Comparison of ENCODE assay signal across 9 cellular contexts in the genomic region with DNA sequence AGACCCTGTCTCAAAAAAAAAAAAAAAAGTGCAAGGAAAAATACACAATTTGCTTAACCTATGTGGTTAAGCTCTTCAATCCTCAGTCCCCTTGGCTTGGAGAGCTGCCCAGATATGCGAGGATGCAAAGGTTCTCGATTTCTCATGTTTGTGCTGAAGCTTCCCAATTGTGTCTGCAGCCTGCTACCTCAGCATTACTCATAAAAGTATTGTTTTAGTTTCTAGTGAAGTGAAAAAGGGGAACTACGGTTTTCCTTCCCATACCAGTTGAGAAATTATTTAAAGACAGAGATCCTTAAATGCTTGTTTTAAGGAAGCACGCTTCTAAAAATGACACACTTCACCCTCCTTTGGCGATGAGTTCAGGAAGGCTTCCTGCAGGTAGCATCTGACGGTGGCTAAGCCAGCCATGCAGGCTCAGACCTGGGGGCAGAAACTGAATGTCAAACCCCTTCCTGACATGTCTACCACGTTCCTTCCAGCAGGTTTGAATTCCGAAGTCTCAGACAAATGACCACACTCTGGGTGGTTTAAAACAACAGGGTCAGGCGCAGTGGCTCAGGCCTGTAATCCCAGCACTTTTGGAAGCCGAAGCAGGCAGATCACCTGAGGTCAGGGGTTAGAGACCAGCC. TPM values are rescaled to one million over a fixed set of nuclear protein-coding genes. Genes with fewer than 3 reads are reported as not detected.
DNase-seq lines count a peak whose midpoint lies in the region; ATAC-seq and TF ChIP-seq lines count a peak whose summit lies in the region.
"Had no signal": no experiment of that assay in that cellular context is flagged by ENCODE, and none has a peak within 500 bp of the region (broad histone marks: within the 10 kb centered on the region; RNA-seq: fewer than 3 reads in every experiment).

No MANE protein-coding gene starts in this region.

- H2BK20ac ChIP-seq in IMR-90 (ENCODE audit: low read depth, low read length): no peak overlapping the region

- H3K27me3 ChIP-seq in IMR-90 (ENCODE audit: control insufficient read depth, insufficient read depth, low read length) (peaks cover 9% of the 10 kb centered on the region), mammary epithelial cell (ENCODE audit: insufficient read depth, low read length) (no peaks in the 10 kb centered on the region), endodermal cell (ENCODE audit: control insufficient read depth, insufficient read depth, low read length, poor library complexity, severe bottlenecking) (no peaks in the 10 kb centered on the region), ascending aorta (no peaks in the 10 kb centered on the region)

- dilution Hi-C loops in IMR-90 (cut with HindIII; ENCODE audit: low sequenced_read_pairs, unreplicated experiment): no loop called here
- dilution Hi-C loops in mammary epithelial cell (cut with HindIII; ENCODE audit: low sequenced_read_pairs): no loop called here

- H2AFZ ChIP-seq in IMR-90 (replicated peaks; ENCODE audit: low read length, poor library complexity) (no peak overlapping the region), mammary epithelial cell (ENCODE audit: low read depth, low read length) (no peak overlapping the region)

- H3K23ac ChIP-seq in IMR-90 (ENCODE audit: low read depth, low read length): no peak overlapping the region

- H4K5ac ChIP-seq in IMR-90 (ENCODE audit: low read depth, low read length): no peak overlapping the region

- no peaks in the 10 kb centered on the region for H3K9me1 ChIP-seq in IMR-90 (ENCODE audit: insufficient read depth, low read length)

- no peak overlapping the region for H3K56ac ChIP-seq in IMR-90 (ENCODE audit: extremely low read depth, insufficient read depth, low read length)

- in situ Hi-C loops in IMR-90 (cut with MboI; ENCODE audit: low sequenced_read_pairs): no loop called here
- in situ Hi-C loops in mammary epithelial cell (cut with MboI; ENCODE audit: low sequenced_read_pairs in 2 of 2): loop anchor here in 1 of 2 donors (25.0 kb wide), 1 partner anchor 527 kb away; no protein-coding TSS in a partner anchor

- H3K27ac ChIP-seq in IMR-90 (ENCODE audit: insufficient read depth, low read length): no peak overlapping the region
- H3K27ac ChIP-seq in mammary epithelial cell (ENCODE audit: insufficient read depth, low read depth, low read length): no peak overlapping the region
- no peak overlapping the region for H3K27ac ChIP-seq in endodermal cell (ENCODE audit: low read depth, low read length)
- no peak overlapping the region for H3K27ac ChIP-seq in ascending aorta
- H3K27ac ChIP-seq: A549 had no signal

- no peak overlapping the region for H3K18ac ChIP-seq in IMR-90 (ENCODE audit: low read depth, low read length)

- no peak overlapping the region for H3K4me3 Mint-ChIP-seq in T-helper 1 cell treated with Interleukin-12 subunit alpha and Interleukin-12 subunit beta and Interleukin-4 antibody, amounts not matched to agents 30 μg/mL and 1 μg/mL, for 36 hours
- H3K4me3 Mint-ChIP-seq in stimulated activated memory B cell treated with anti-CD40 and anti-IgM and Interleukin-4, amounts not matched to agents 10 μg/mL and 1 μg/mL and 100 μg/mL, for 72 hours: peak overlapping the region; percentile 30
- H3K4me3 Mint-ChIP-seq in endodermal cell: no peak overlapping the region

- H2BK15ac ChIP-seq in IMR-90 (ENCODE audit: low read depth, low read length): no peak overlapping the region

- CTCF ChIA-PET in IMR-90 (lab: Yijun Ruan, JAX): no interaction called here
- CTCF ChIA-PET in mammary epithelial cell (lab: Charles Lee; ENCODE audit: low non-redundant PET): no interaction called here

- H3K9me3 ChIP-seq in IMR-90 (ENCODE audit: control insufficient read depth, insufficient read depth, low read length) (no peaks in the 10 kb centered on the region), mammary epithelial cell (replicated peaks; ENCODE audit: insufficient read depth, low read length) (no peaks in the 10 kb centered on the region), endodermal cell (ENCODE audit: control insufficient read depth, low read length) (no peaks in the 10 kb centered on the region), ascending aorta (peaks cover 0 to 5% of the 10 kb centered on the region in 2 donors)
- H3K9me3 ChIP-seq: A549 had no signal

- peaks cover 46% of the 10 kb centered on the region for H3K4me1 Mint-ChIP-seq in T-helper 1 cell treated with Interleukin-12 subunit alpha and Interleukin-12 subunit beta and Interleukin-4 antibody, amounts not matched to agents 30 μg/mL and 1 μg/mL, for 36 hours (ENCODE audit: low read depth)
- H3K4me1 Mint-ChIP-seq in stimulated activated memory B cell treated with anti-CD40 and anti-IgM and Interleukin-4, amounts not matched to agents 10 μg/mL and 1 μg/mL and 100 μg/mL, for 72 hours: peaks cover 70% of the 10 kb centered on the region
- H3K4me1 Mint-ChIP-seq in endodermal cell: no peaks in the 10 kb centered on the region

- no peak for TF ChIP-seq CTCF in IMR-90 (conservative IDR thresholded peaks at IDR 0.05; ENCODE audit: low read depth, low read length)
- no peak for TF ChIP-seq CTCF in mammary epithelial cell (conservative IDR thresholded peaks at IDR 0.05 in 1 of 2, IDR thresholded peaks at IDR 0.05 in 1 of 2; ENCODE audit: extremely low read depth in 1 of 2, insufficient read depth in 1 of 2, low read depth in 1 of 2, low read length in 2 of 2)
- TF ChIP-seq CTCF in endodermal cell (conservative IDR thresholded peaks at IDR 0.05): no peak
- no peak for TF ChIP-seq CTCF in ascending aorta (IDR thresholded peaks at IDR 0.05)

- H4K20me1 ChIP-seq in IMR-90 (ENCODE audit: insufficient read depth, low read length) (no peaks in the 10 kb centered on the region), mammary epithelial cell (ENCODE audit: insufficient read depth, low read length) (no peaks in the 10 kb centered on the region)

- H2BK5ac ChIP-seq in IMR-90 (ENCODE audit: low read depth, low read length, poor library complexity, severe bottlenecking): no peak overlapping the region

- no peaks in the 10 kb centered on the region for H3K79me1 ChIP-seq in IMR-90 (ENCODE audit: low read depth in 1 of 2, low read length in 2 of 2)

- intact Hi-C loops in IMR-90 (cut with micrococcal nuclease) (no loop called here), mammary epithelial cell (cut with micrococcal nuclease) (no loop called here), ascending aorta (cut with DNase I) (no loop called here)

- H2BK120ac ChIP-seq in IMR-90 (ENCODE audit: low read depth, low read length): no peak overlapping the region

- H3K36me3 ChIP-seq in IMR-90 (ENCODE audit: control insufficient read depth, insufficient read depth, low read length) (no peaks in the 10 kb centered on the region), mammary epithelial cell (ENCODE audit: insufficient read depth, low read length) (no peaks in the 10 kb centered on the region), endodermal cell (ENCODE audit: control insufficient read depth, insufficient read depth, low read length) (no peaks in the 10 kb centered on the region), ascending aorta (no peaks in the 10 kb centered on the region)

- no peak overlapping the region for H2AK9ac ChIP-seq in IMR-90 (replicated peaks; ENCODE audit: low read depth, low read length, poor library complexity)

- no peaks in the 10 kb centered on the region for H3K27me3 Mint-ChIP-seq in T-helper 1 cell treated with Interleukin-12 subunit alpha and Interleukin-12 subunit beta and Interleukin-4 antibody, amounts not matched to agents 30 μg/mL and 1 μg/mL, for 36 hours (ENCODE audit: low read depth)
- H3K27me3 Mint-ChIP-seq in stimulated activated memory B cell treated with anti-CD40 and anti-IgM and Interleukin-4, amounts not matched to agents 10 μg/mL and 1 μg/mL and 100 μg/mL, for 72 hours: no peaks in the 10 kb centered on the region
- H3K27me3 Mint-ChIP-seq in endodermal cell (ENCODE audit: insufficient read depth): no peaks in the 10 kb centered on the region

- POLR2A ChIA-PET in IMR-90 (lab: Charles Lee; ENCODE audit: unreplicated experiment): no interaction called here

- ATAC-seq in IMR-90 (ENCODE audit: low read depth) (no peak), GM18867 (IDR thresholded peaks at IDR 0.05; ENCODE audit: unreplicated experiment) (no peak)
- ATAC-seq in stimulated activated memory B cell treated with anti-CD40 and anti-IgM and Interleukin-4, amounts not matched to agents 10 μg/mL and 1 μg/mL and 100 μg/mL, for 72 hours: peak; percentile 71
- ATAC-seq: A549 had no signal

- DNase-seq in T-helper 1 cell (no peak), IMR-90 (peak; percentile 12), mammary epithelial cell (peak; percentile 83), endodermal cell (no peak), ascending aorta (ENCODE audit: low spot score in 2 of 2) (no peak)

- peak overlapping the region; percentile 46 for H3K27ac Mint-ChIP-seq in T-helper 1 cell treated with Interleukin-12 subunit alpha and Interleukin-12 subunit beta and Interleukin-4 antibody, amounts not matched to agents 30 μg/mL and 1 μg/mL, for 36 hours
- peak overlapping the region; percentile 88 for H3K27ac Mint-ChIP-seq in stimulated activated memory B cell treated with anti-CD40 and anti-IgM and Interleukin-4, amounts not matched to agents 10 μg/mL and 1 μg/mL and 100 μg/mL, for 72 hours
- H3K27ac Mint-ChIP-seq in endodermal cell: no peak overlapping the region

- H3K9ac ChIP-seq in IMR-90 (ENCODE audit: low read depth, low read length): no peak overlapping the region
- no peak overlapping the region for H3K9ac ChIP-seq in mammary epithelial cell (ENCODE audit: insufficient read depth, low read length)
- no peak overlapping the region for H3K9ac ChIP-seq in endodermal cell (ENCODE audit: extremely low read depth, low read length, poor library complexity, severe bottlenecking)

- TF ChIP-seq POLR2A in IMR-90 (IDR thresholded peaks at IDR 0.05; ENCODE audit: low read depth, low read length): no peak

- H3K4me2 ChIP-seq in IMR-90 (ENCODE audit: low read depth, low read length): no peak overlapping the region
- no peak overlapping the region for H3K4me2 ChIP-seq in mammary epithelial cell (ENCODE audit: insufficient read depth, low read depth, low read length)
- H3K4me2 ChIP-seq: A549 had no signal

- H3K4ac ChIP-seq in IMR-90 (ENCODE audit: low read depth, low read length): no peak overlapping the region

- H3K14ac ChIP-seq in IMR-90 (replicated peaks; ENCODE audit: low read depth, low read length): no peak overlapping the region

- H3K36me3 Mint-ChIP-seq in T-helper 1 cell treated with Interleukin-12 subunit alpha and Interleukin-12 subunit beta and Interleukin-4 antibody, amounts not matched to agents 30 μg/mL and 1 μg/mL, for 36 hours (ENCODE audit: low read depth): peaks cover 18% of the 10 kb centered on the region
- H3K36me3 Mint-ChIP-seq in stimulated activated memory B cell treated with anti-CD40 and anti-IgM and Interleukin-4, amounts not matched to agents 10 μg/mL and 1 μg/mL and 100 μg/mL, for 72 hours: peaks cover 76% of the 10 kb centered on the region
- no peaks in the 10 kb centered on the region for H3K36me3 Mint-ChIP-seq in endodermal cell (ENCODE audit: low read depth)

- H2AK5ac ChIP-seq in IMR-90 (ENCODE audit: low read depth, low read length): no peak overlapping the region

- peaks cover 9% of the 10 kb centered on the region for H3K9me3 Mint-ChIP-seq in T-helper 1 cell treated with Interleukin-12 subunit alpha and Interleukin-12 subunit beta and Interleukin-4 antibody, amounts not matched to agents 30 μg/mL and 1 μg/mL, for 36 hours
- H3K9me3 Mint-ChIP-seq in stimulated activated memory B cell treated with anti-CD40 and anti-IgM and Interleukin-4, amounts not matched to agents 10 μg/mL and 1 μg/mL and 100 μg/mL, for 72 hours: peaks cover 5% of the 10 kb centered on the region
- peaks cover 3% of the 10 kb centered on the region for H3K9me3 Mint-ChIP-seq in endodermal cell

- H3K4me3 ChIP-seq in IMR-90 (ENCODE audit: insufficient read depth, low read depth, low read length): no peak overlapping the region
- H3K4me3 ChIP-seq in mammary epithelial cell (replicated peaks in 1 of 3; ENCODE audit: insufficient read depth in 1 of 3, low read depth in 2 of 3, low read length in 3 of 3): no peak overlapping the region
- H3K4me3 ChIP-seq in endodermal cell (ENCODE audit: low read length): no peak overlapping the region
- no peak overlapping the region for H3K4me3 ChIP-seq in ascending aorta
- H3K4me3 ChIP-seq: A549 had no signal

- H3K4me1 ChIP-seq in IMR-90 (ENCODE audit: control insufficient read depth, insufficient read depth, low read length) (no peaks in the 10 kb centered on the region), mammary epithelial cell (ENCODE audit: insufficient read depth, low read length) (peaks cover 5% of the 10 kb centered on the region), endodermal cell (ENCODE audit: control insufficient read depth, insufficient read depth, low read length) (no peaks in the 10 kb centered on the region), ascending aorta (no peaks in the 10 kb centered on the region)
- H3K4me1 ChIP-seq: A549 had no signal

- H4K8ac ChIP-seq in IMR-90 (ENCODE audit: low read depth in 2 of 2, low read length in 2 of 2): no peak overlapping the region

- no peak for TF ChIP-seq RAD21 in IMR-90 (IDR thresholded peaks at IDR 0.05; ENCODE audit: low read length)

- no peak overlapping the region for H4K91ac ChIP-seq in IMR-90 (ENCODE audit: insufficient read depth, low read depth, low read length)

- no peaks in the 10 kb centered on the region for H3K79me2 ChIP-seq in mammary epithelial cell (ENCODE audit: insufficient read depth, low read length)

- WGBS in IMR-90 (ENCODE audit: extremely low coverage in 2 of 2, insufficient read length in 1 of 2), 2 experiments: 33% methylated on average over 2 of the region's 10 CpGs; no CpG with 5 or more reads in 1 of the 2 experiments
- 82% methylated on average over 8 of the region's 10 CpGs for WGBS in mammary epithelial cell (ENCODE audit: low coverage, missing lambda C conversion rate)
- WGBS in endodermal cell (ENCODE audit: insufficient coverage in 1 of 2, insufficient read length in 1 of 2), 2 experiments: 91% methylated on average over 6 to 10 of the region's 10 CpGs

- BruUV-seq in IMR-90 (replicated peaks; lab: Mats Ljungman, UMichigan) (no TSS peak), mammary epithelial cell (replicated peaks; lab: Mats Ljungman, UMichigan) (no TSS peak)

RNA-seq across cellular contexts. Expression of gene RUBCNL, which starts 47.9 kb away (rescaled TPM):
- total RNA-seq in IMR-90 (2012; rRNA removed): under 0.01 TPM in 1 of 2 replicates, not detected in the other
- 0.03 and 0.06 TPM in 2 replicates for polyA plus RNA-seq in IMR-90 (2012; rRNA removed)
- not detected in 2 replicates for polyA plus RNA-seq in IMR-90 (2012; cell fraction: cytosol; rRNA removed)
- polyA plus RNA-seq in IMR-90 (2012; cell fraction: nucleus; rRNA removed; ENCODE audit: low replicate concordance): 0.10 and 0.16 TPM in 2 replicates
- total RNA-seq in mammary epithelial cell: 10 to 100 TPM in 1 of 2 donors, 1 to 10 TPM in 1; 7.0 to 20.2 TPM
- polyA plus RNA-seq in mammary epithelial cell: 0.48 TPM
- not detected for polyA minus RNA-seq in mammary epithelial cell
- total RNA-seq in endodermal cell: 1 to 10 TPM; 3.1 to 3.6 TPM
- 3.0 TPM for polyA plus RNA-seq in endodermal cell (2013, experiment 1 of 2)
- 1.9 TPM for polyA plus RNA-seq in endodermal cell (2013, experiment 2 of 2)
- 2.4 TPM for total RNA-seq in ascending aorta
- polyA plus RNA-seq: A549 had no signal

Comparison
In these comparisons a context has a peak if more than half of its experiments do, and no peak if none do; other contexts are left out.
1. DNase-seq: peak in IMR-90 (single experiment) and mammary epithelial cell (single experiment); none in T-helper 1 cell (0 of 5), endodermal cell (single experiment) and ascending aorta (0 of 2).